Comparison of ENCODE assay signal across 11 cellular contexts in genomic region chr1:91572044-91572443, GRCh38.
DNase-seq lines count a peak whose midpoint lies in the region; ATAC-seq and TF ChIP-seq lines count a peak whose summit lies in the region.
"Had no signal": no experiment of that assay in that cellular context is flagged by ENCODE, and none has a peak within 500 bp of the region (broad histone marks: within the 10 kb centered on the region; RNA-seq: fewer than 3 reads in every experiment).

No MANE protein-coding gene starts in this region.

- POLR2A ChIA-PET in Caco-2 (lab: Charles Lee), result no interaction called here

- TF ChIP-seq CTCF in Caco-2 (IDR thresholded peaks at IDR 0.05; ENCODE audit: insufficient read depth in 1 of 2, low read depth in 1 of 2, low read length in 1 of 2, severe bottlenecking in 1 of 2, unreplicated experiment in 1 of 2), result no peak

- ATAC-seq in right cardiac atrium (peak; percentile 18 to 67), left ventricle myocardium superior (no peak), HG02884 (IDR thresholded peaks at IDR 0.05; ENCODE audit: unreplicated experiment) (peak; percentile 80)

- H3K4me3 Mint-ChIP-seq in Caco-2 (ENCODE audit: unreplicated experiment), result no peak overlapping the region

- no TSS peak for BruUV-seq in Caco-2 (replicated peaks; lab: Mats Ljungman, UMichigan)

- H3K36me3 Mint-ChIP-seq in Caco-2 (ENCODE audit: insufficient read depth, unreplicated experiment), result no peaks in the 10 kb centered on the region

- no peaks in the 10 kb centered on the region for H3K36me3 ChIP-seq in Caco-2 (ENCODE audit: control insufficient read depth, insufficient read depth, low read length)

- intact Hi-C loops in right cardiac atrium (cut with DNase I) (no loop called here), left ventricle myocardium superior (cut with micrococcal nuclease) (no loop called here), Caco-2 (cut with micrococcal nuclease; ENCODE audit: unreplicated experiment) (no loop called here)

- H3K27ac Mint-ChIP-seq in Caco-2 (ENCODE audit: unreplicated experiment), result no peak overlapping the region

- DNase-seq in right cardiac atrium, result peak; percentile 42 to 67 (median 67)
- no peak for DNase-seq in left ventricle myocardium superior
- DNase-seq in NOMO-1 treated with DMSO at 0.1 percent for 48 hours (lab: John Stamatoyannopoulos, UW; ENCODE audit: unreplicated experiment), result peak; percentile 83
- DNase-seq in NCI-H146 treated with DMSO at 0.1 percent for 48 hours (lab: John Stamatoyannopoulos, UW; ENCODE audit: unreplicated experiment), result no peak
- DNase-seq in HUDEP-2 (lab: John Stamatoyannopoulos, UW; ENCODE audit: unreplicated experiment in 76 of 76), result no peak
- DNase-seq in hippocampal formation (lab: John Stamatoyannopoulos, UW), result no peak
- DNase-seq in Caco-2, result no peak
- DNase-seq: ACHN; activated CD4-positive, alpha-beta T cell treated with anti-CD3 and anti-CD28 coated beads for 1 hour; NCI-H510A treated with DMSO at 0.1 percent for 48 hours had no signal

- 57% methylated on average over 10 of the region's 10 CpGs for WGBS in right cardiac atrium

- H3K27ac ChIP-seq in right cardiac atrium (ENCODE audit: low read length), result peak overlapping the region; percentile 51

- no peaks in the 10 kb centered on the region for H3K4me1 Mint-ChIP-seq in Caco-2 (ENCODE audit: low read depth, unreplicated experiment)

- no peaks in the 10 kb centered on the region for H3K9me3 ChIP-seq in right cardiac atrium (ENCODE audit: control insufficient read depth, low read length)
- no peaks in the 10 kb centered on the region for H3K9me3 ChIP-seq in Caco-2

- no peaks in the 10 kb centered on the region for H3K9me3 Mint-ChIP-seq in Caco-2 (ENCODE audit: unreplicated experiment)

- no peaks in the 10 kb centered on the region for H3K27me3 ChIP-seq in right cardiac atrium (ENCODE audit: control insufficient read depth, insufficient read depth)
- no peaks in the 10 kb centered on the region for H3K27me3 ChIP-seq in Caco-2 (replicated peaks; ENCODE audit: control insufficient read depth, insufficient read depth, low read length)

- no peak overlapping the region for H3K4me3 ChIP-seq in right cardiac atrium (ENCODE audit: low read length)
- H3K4me3 ChIP-seq in Caco-2 (ENCODE audit: low read depth, low read length), result no peak overlapping the region

- H3K27me3 Mint-ChIP-seq in Caco-2 (ENCODE audit: insufficient read depth, unreplicated experiment), result no peaks in the 10 kb centered on the region

- H3K4me1 ChIP-seq in right cardiac atrium (ENCODE audit: control insufficient read depth, insufficient read depth, low read length), result peaks cover 9% of the 10 kb centered on the region
- no peaks in the 10 kb centered on the region for H3K4me1 ChIP-seq in Caco-2

- CTCF ChIA-PET in Caco-2 (lab: Charles Lee), result no interaction called here

Comparison
In these comparisons a context has a peak if more than half of its experiments do, and no peak if none do; other contexts are left out.
1. DNase-seq: peak in right cardiac atrium (3 of 3) and NOMO-1 treated with DMSO at 0.1 percent for 48 hours (single experiment); none in left ventricle myocardium superior (single experiment), NCI-H146 treated with DMSO at 0.1 percent for 48 hours (single experiment), HUDEP-2 (0 of 76), hippocampal formation (0 of 2) and Caco-2 (0 of 2).